22 cellular contexts compared by ENCODE assay signal in the genomic region with DNA sequence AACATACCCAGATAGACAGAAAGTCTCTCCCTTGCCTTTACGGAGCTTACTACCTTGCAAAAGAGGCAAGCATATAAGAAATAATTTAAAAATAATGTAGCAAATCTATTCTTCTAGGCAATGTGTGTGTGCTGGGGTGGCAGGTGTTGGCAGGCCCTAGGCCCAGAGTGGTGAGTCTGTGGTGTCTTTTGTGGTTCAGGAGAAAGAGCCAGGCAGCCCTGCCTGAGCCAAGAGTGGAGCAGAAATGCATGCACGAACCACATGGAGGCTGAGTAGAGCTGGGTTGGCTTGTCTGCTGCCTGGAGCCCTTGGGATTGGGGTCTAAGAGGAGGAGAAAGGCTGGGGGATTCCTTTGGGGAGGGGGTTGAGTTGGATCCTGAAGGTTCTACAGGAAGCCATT.
"Had no signal": no experiment of that assay in that cellular context is flagged by ENCODE, and none has a peak within 500 bp of the region (broad histone marks: within the 10 kb centered on the region; RNA-seq: fewer than 3 reads in every experiment).

No MANE protein-coding gene starts in this region.

- H3K9me3 ChIP-seq: gastroesophageal sphincter, heart left ventricle, tibial nerve had no signal

- ATAC-seq: activated CD4-positive, alpha-beta T cell treated with anti-CD3 and anti-CD28 coated beads for 36 hours; activated T-cell treated with anti-CD3 and anti-CD28 coated beads, Interleukin-2, amount 50 U/mL, for 4 hours; gastroesophageal sphincter had no signal

- H3K4me3 ChIP-seq: gastroesophageal sphincter, heart left ventricle, tibial nerve had no signal

- H3K27ac ChIP-seq: epithelial cell of prostate, gastroesophageal sphincter, tibial nerve had no signal

- H3K27me3 ChIP-seq: gastroesophageal sphincter, heart left ventricle, tibial nerve had no signal

- H3K36me3 Mint-ChIP-seq: activated naive CD8-positive, alpha-beta T cell treated with anti-CD3 and anti-CD28 coated beads, Interleukin-2, amount 10 ng/mL, durations not matched to agents 7 days and 5 days; memory B cell had no signal

- H3K36me3 ChIP-seq: tibial nerve had no signal

- DNase-seq: activated B cell treated with CpG ODN at 0.5 μM for 24 hours; activated CD4-positive, alpha-beta T cell treated with anti-CD3 and anti-CD28 coated beads for 36 hours; activated CD4-positive, alpha-beta T cell treated with anti-CD3 and anti-CD28 coated beads, Interleukin-2, amount 50 U/mL, for 4 hours; activated CD8-positive, alpha-beta memory T cell treated with anti-CD3 and anti-CD28 coated beads, Interleukin-2, amount 50 U/mL, for 48 hours; activated naive CD4-positive, alpha-beta T cell treated with Interleukin-2 at 50 U/mL for 16 hours; activated naive CD8-positive, alpha-beta T cell treated with anti-CD3 and anti-CD28 coated beads, Interleukin-2, amount 10 ng/mL, durations not matched to agents 7 days and 5 days; activated T-cell treated with anti-CD3 and anti-CD28 coated beads, Interleukin-2, amount 50 U/mL, for 4 hours; amniotic stem cell; cortex of kidney; left cardiac atrium; occipital lobe; posterior cingulate gyrus; retina; stimulated activated CD4-positive, alpha-beta T cell treated with anti-CD3 and anti-CD28 coated beads, Interleukin-4, amount 100 ng/mL, for 24 hours; stimulated activated naive CD4-positive, alpha-beta T cell treated with Interleukin-2 at 50 U/mL for 16 hours; T-helper 9 cell had no signal

- H3K27ac Mint-ChIP-seq: activated B cell treated with CpG ODN at 0.5 μM for 24 hours; activated CD4-positive, alpha-beta T cell treated with anti-CD3 and anti-CD28 coated beads for 36 hours; activated naive CD8-positive, alpha-beta T cell treated with anti-CD3 and anti-CD28 coated beads, Interleukin-2, amount 10 ng/mL, durations not matched to agents 7 days and 5 days; activated T-helper 2 cell treated with anti-CD3 and anti-CD28 coated beads, Interferon-gamma antibody, Interleukin-2, Interleukin-4, amounts not matched to agents 10 μg/mL and 5 μg/mL and 100 μg/mL, durations not matched to agents 14 hours and 24 hours and 36 hours; memory B cell had no signal

- H3K4me3 Mint-ChIP-seq: activated B cell treated with CpG ODN at 0.5 μM for 24 hours; activated CD4-positive, alpha-beta T cell treated with anti-CD3 and anti-CD28 coated beads for 36 hours; activated naive CD8-positive, alpha-beta T cell treated with anti-CD3 and anti-CD28 coated beads, Interleukin-2, amount 10 ng/mL, durations not matched to agents 7 days and 5 days; activated T-cell treated with anti-CD3 and anti-CD28 coated beads, Interleukin-2, amount 50 U/mL, for 4 hours; memory B cell had no signal

- H3K9me3 Mint-ChIP-seq: activated B cell treated with CpG ODN at 0.5 μM for 24 hours; activated naive CD8-positive, alpha-beta T cell treated with anti-CD3 and anti-CD28 coated beads, Interleukin-2, amount 10 ng/mL, durations not matched to agents 7 days and 5 days; activated T-cell treated with anti-CD3 and anti-CD28 coated beads, Interleukin-2, amount 50 U/mL, for 4 hours; activated T-helper 2 cell treated with anti-CD3 and anti-CD28 coated beads, Interferon-gamma antibody, Interleukin-2, Interleukin-4, amounts not matched to agents 10 μg/mL and 5 μg/mL and 100 μg/mL, durations not matched to agents 14 hours and 24 hours and 36 hours; memory B cell had no signal

- H3K27me3 Mint-ChIP-seq: activated B cell treated with CpG ODN at 0.5 μM for 24 hours; activated CD4-positive, alpha-beta T cell treated with anti-CD3 and anti-CD28 coated beads for 36 hours had no signal

- H3K4me1 Mint-ChIP-seq: activated CD4-positive, alpha-beta T cell treated with anti-CD3 and anti-CD28 coated beads for 36 hours; activated naive CD8-positive, alpha-beta T cell treated with anti-CD3 and anti-CD28 coated beads, Interleukin-2, amount 10 ng/mL, durations not matched to agents 7 days and 5 days had no signal
